ENCODE assay signal across 9 cellular contexts in the genomic region with DNA sequence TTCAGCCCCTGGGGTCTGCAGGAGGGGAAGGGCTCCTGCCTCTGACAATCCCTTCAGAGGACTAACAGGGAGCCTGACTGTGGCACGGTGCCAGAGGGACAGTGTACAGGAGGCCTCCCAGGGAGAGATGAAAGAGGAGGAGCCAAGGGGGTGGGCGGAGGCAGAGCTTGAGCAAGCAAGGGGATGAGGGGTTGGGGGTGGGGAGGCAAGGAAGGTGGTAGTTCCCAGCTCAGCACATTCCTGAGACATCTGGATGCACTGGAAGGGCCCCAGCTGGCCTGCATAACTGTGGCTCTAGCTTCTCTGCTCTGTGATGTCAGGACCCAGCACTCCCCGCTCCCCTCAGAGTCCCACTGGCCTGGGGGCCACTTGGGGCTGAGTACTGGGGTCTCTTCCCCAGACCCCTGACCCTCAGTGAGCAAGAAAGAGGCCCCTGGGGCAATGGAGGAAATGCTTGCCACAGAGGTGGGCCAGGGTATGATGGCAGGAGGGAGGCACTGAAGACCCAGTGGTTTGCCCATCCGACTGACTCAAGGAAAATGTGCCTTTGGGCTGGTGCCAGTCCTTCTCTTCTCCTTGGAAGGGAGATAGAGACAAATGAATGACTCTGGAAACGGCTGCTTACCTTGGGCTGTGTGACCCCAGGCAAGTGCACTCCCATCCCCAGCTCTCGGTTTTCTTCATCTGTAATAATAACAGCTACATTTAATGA. TPM values are rescaled to one million over a fixed set of nuclear protein-coding genes. Genes with fewer than 3 reads are reported as not detected.
DNase-seq lines count a peak whose midpoint lies in the region; ATAC-seq, FAIRE-seq and TF ChIP-seq lines count a peak whose summit lies in the region.
"Had no signal": no experiment of that assay in that cellular context is flagged by ENCODE, and none has a peak within 500 bp of the region (broad histone marks: within the 10 kb centered on the region; RNA-seq: fewer than 3 reads in every experiment).

No MANE protein-coding gene starts in this region.

- WGBS in esophagus muscularis mucosa: 25% methylated on average over 6 of the region's 6 CpGs

- H3K4me2 ChIP-seq in osteoblast (ENCODE audit: insufficient read depth, low read length): peak overlapping the region; percentile 75

- ATAC-seq in GM21381 (IDR thresholded peaks at IDR 0.05; ENCODE audit: unreplicated experiment): no peak
- ATAC-seq in CD8-positive, alpha-beta T cell: no peak
- ATAC-seq: foreskin keratinocyte had no signal

- peaks cover 32 to 54% (median 49%) of the 10 kb centered on the region in 4 donors for H3K4me1 ChIP-seq in esophagus muscularis mucosa
- H3K4me1 ChIP-seq in osteoblast (ENCODE audit: insufficient read depth, low read length): peaks cover 68% of the 10 kb centered on the region
- peaks cover 6% of the 10 kb centered on the region for H3K4me1 ChIP-seq in CD8-positive, alpha-beta T cell (ENCODE audit: insufficient read depth, low read length)
- H3K4me1 ChIP-seq: foreskin keratinocyte had no signal

- no peaks in the 10 kb centered on the region for H3K36me3 Mint-ChIP-seq in Calu3 (ENCODE audit: insufficient read depth, unreplicated experiment)
- no peaks in the 10 kb centered on the region for H3K36me3 Mint-ChIP-seq in CD8-positive, alpha-beta T cell

- H3K79me2 ChIP-seq in osteoblast (ENCODE audit: insufficient read depth, low read length): peaks cover 65% of the 10 kb centered on the region

- no peak for FAIRE-seq in frontal cortex (lab: Jason Lieb, UNC)

- H3K36me3 ChIP-seq in esophagus muscularis mucosa (no peaks in the 10 kb centered on the region), osteoblast (ENCODE audit: insufficient read depth, low read length) (peaks cover 11% of the 10 kb centered on the region)
- no peaks in the 10 kb centered on the region for H3K36me3 ChIP-seq in CD8-positive, alpha-beta T cell (ENCODE audit: insufficient read depth, low read length)

- BruUV-seq in Calu3 (replicated peaks; lab: Mats Ljungman, UMichigan): no TSS peak

- intact Hi-C loops in Calu3 (cut with micrococcal nuclease; ENCODE audit: unreplicated experiment) (no loop called here), esophagus muscularis mucosa (cut with DNase I) (no loop called here)
- intact Hi-C loops in CD8-positive, alpha-beta T cell (cut with DNase I, micrococcal nuclease): no loop called here

- no peak for TF ChIP-seq POLR2A in esophagus muscularis mucosa (IDR thresholded peaks at IDR 0.05; ENCODE audit: low read depth)

- H3K27ac ChIP-seq in esophagus muscularis mucosa (replicated peaks in 1 of 4) (peak overlapping the region in 3 of 4 donors; percentile 42 to 73 (median 72)), osteoblast (ENCODE audit: low read depth, low read length) (peak overlapping the region; percentile 95)
- H3K27ac ChIP-seq in CD8-positive, alpha-beta T cell (ENCODE audit: low read depth, low read length): no peak overlapping the region
- H3K27ac ChIP-seq: foreskin keratinocyte had no signal

- H3K27me3 Mint-ChIP-seq in Calu3 (ENCODE audit: unreplicated experiment): peaks cover 70% of the 10 kb centered on the region
- H3K27me3 Mint-ChIP-seq in CD8-positive, alpha-beta T cell (ENCODE audit: low read depth): peaks cover 5% of the 10 kb centered on the region

- H2AFZ ChIP-seq in osteoblast (ENCODE audit: low read length): no peak overlapping the region

- no peaks in the 10 kb centered on the region for H3K9me3 ChIP-seq in esophagus muscularis mucosa
- no peaks in the 10 kb centered on the region for H3K9me3 ChIP-seq in osteoblast (ENCODE audit: low read depth, low read length)
- H3K9me3 ChIP-seq in CD8-positive, alpha-beta T cell (ENCODE audit: low read length): no peaks in the 10 kb centered on the region

- H3K9me3 Mint-ChIP-seq in Calu3 (ENCODE audit: low read depth, unreplicated experiment): no peaks in the 10 kb centered on the region
- no peaks in the 10 kb centered on the region for H3K9me3 Mint-ChIP-seq in CD8-positive, alpha-beta T cell

- no peak overlapping the region for H3K27ac Mint-ChIP-seq in Calu3 (ENCODE audit: unreplicated experiment)
- H3K27ac Mint-ChIP-seq in CD8-positive, alpha-beta T cell: no peak overlapping the region

- H4K20me1 ChIP-seq in osteoblast (ENCODE audit: insufficient read depth, low read length): peaks cover 13% of the 10 kb centered on the region

- H3K4me1 Mint-ChIP-seq in Calu3 (ENCODE audit: low read depth, unreplicated experiment): no peaks in the 10 kb centered on the region
- peaks cover 3% of the 10 kb centered on the region for H3K4me1 Mint-ChIP-seq in CD8-positive, alpha-beta T cell (ENCODE audit: low read depth)

- DNase-seq in Calu3 (peak; percentile 58), NCI-H226 (peak; percentile 80), esophagus muscularis mucosa (ENCODE audit: extremely low spot score) (no peak), osteoblast (ENCODE audit: insufficient read length, low spot score, missing footprints) (peak; percentile 93), NCI-H345 (lab: John Stamatoyannopoulos, UW) (no peak), frontal cortex (ENCODE audit: low spot score in 2 of 2) (no peak)
- no peak for DNase-seq in CD8-positive, alpha-beta T cell

- TF ChIP-seq CTCF in Calu3 (IDR thresholded peaks at IDR 0.05; ENCODE audit: unreplicated experiment) (no peak), esophagus muscularis mucosa (IDR thresholded peaks at IDR 0.05) (no peak), osteoblast (IDR thresholded peaks at IDR 0.05; ENCODE audit: extremely low read depth, low read depth, low read length) (no peak)
- no peak for TF ChIP-seq CTCF in CD8-positive, alpha-beta T cell (IDR thresholded peaks at IDR 0.05)

- H3K27me3 ChIP-seq in esophagus muscularis mucosa (no peaks in the 10 kb centered on the region), osteoblast (ENCODE audit: insufficient read depth, low read length) (no peaks in the 10 kb centered on the region)
- no peaks in the 10 kb centered on the region for H3K27me3 ChIP-seq in CD8-positive, alpha-beta T cell (ENCODE audit: insufficient read depth, low read length)
- H3K27me3 ChIP-seq: foreskin keratinocyte had no signal

- H3K4me3 ChIP-seq in esophagus muscularis mucosa: no peak overlapping the region
- H3K4me3 ChIP-seq in osteoblast (ENCODE audit: insufficient read depth, low read length): peak overlapping the region; percentile 24
- H3K4me3 ChIP-seq in CD8-positive, alpha-beta T cell (ENCODE audit: low read depth, low read length): no peak overlapping the region

- TF ChIP-seq EP300 in esophagus muscularis mucosa (IDR thresholded peaks at IDR 0.05): no peak

- CTCF ChIA-PET in Calu3 (lab: Charles Lee): no interaction called here
- CTCF ChIA-PET in CD8-positive, alpha-beta T cell (lab: Charles Lee): interaction anchor here (0.7 to 3.0 kb wide), 4 partner anchors 18 to 51 kb away, joined by 3 to 14 read pairs (median 6); no protein-coding TSS in a partner anchor

- H3K4me3 Mint-ChIP-seq in Calu3 (ENCODE audit: low read depth, unreplicated experiment): no peak overlapping the region
- H3K4me3 Mint-ChIP-seq in CD8-positive, alpha-beta T cell: no peak overlapping the region

- POLR2A ChIA-PET in CD8-positive, alpha-beta T cell (lab: Charles Lee): no interaction called here

RNA-seq across cellular contexts. Expression of a gene that starts 13.3 kb away (rescaled TPM):
- total RNA-seq in Calu3 (2022): 0.61 TPM in 1 of 2 replicates, not detected in the other
- 1 to 10 TPM; 1.3 to 8.7 (median 3.7) TPM for total RNA-seq in esophagus muscularis mucosa
- 30.1 and 33.3 TPM in 2 replicates for total RNA-seq in osteoblast
- total RNA-seq in CD8-positive, alpha-beta T cell: not detected
- total RNA-seq in frontal cortex: 0.41 TPM

RNA-seq across cellular contexts. Expression of a gene that starts 56.5 kb away (rescaled TPM):
- total RNA-seq in Calu3 (2022): 38.0 and 40.2 TPM in 2 replicates
- 10 to 100 TPM; 39.4 to 85.8 (median 55.4) TPM for total RNA-seq in esophagus muscularis mucosa
- 47.1 and 52.5 TPM in 2 replicates for total RNA-seq in osteoblast
- 100 to 1,000 TPM; 131 to 135 TPM for total RNA-seq in CD8-positive, alpha-beta T cell
- 43.2 TPM for total RNA-seq in frontal cortex

Comparison
In these comparisons a context has a peak if more than half of its experiments do, and no peak if none do; other contexts are left out.
1. DNase-seq: peak in Calu3 (single experiment), NCI-H226 (single experiment) and osteoblast (single experiment); none in esophagus muscularis mucosa (single experiment), NCI-H345 (single experiment), CD8-positive, alpha-beta T cell (0 of 7) and frontal cortex (0 of 2).